21 cellular contexts compared by ENCODE assay signal in the genomic region with DNA sequence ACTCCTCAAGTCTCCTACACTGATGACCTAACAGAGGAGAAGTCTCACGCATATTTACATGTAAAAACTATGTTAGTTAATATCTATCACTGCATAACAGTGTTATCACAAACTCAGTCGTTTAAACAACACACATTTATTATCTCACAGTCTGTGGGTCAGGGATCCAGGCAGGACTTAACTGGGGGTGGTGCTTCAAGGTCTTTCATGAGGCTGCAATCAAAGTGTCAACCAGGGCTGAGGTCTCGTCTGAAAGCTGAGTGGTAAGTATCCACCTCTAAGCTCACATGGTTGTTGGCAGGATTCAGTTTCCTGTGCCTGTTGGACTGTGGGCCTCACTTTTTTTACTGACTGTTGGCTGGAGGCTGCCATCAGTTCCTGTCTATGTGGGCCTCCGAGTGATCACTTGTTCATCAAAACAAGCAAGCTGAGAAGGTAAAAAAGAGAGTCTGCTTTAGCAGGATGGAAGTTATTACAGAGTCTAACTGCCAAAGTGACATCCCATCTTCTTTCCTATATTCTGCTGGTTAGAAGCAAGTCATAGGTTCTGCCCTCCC.
DNase-seq lines count a peak whose midpoint lies in the region; TF ChIP-seq lines count a peak whose summit lies in the region.
"Had no signal": no experiment of that assay in that cellular context is flagged by ENCODE, and none has a peak within 500 bp of the region (broad histone marks: within the 10 kb centered on the region; RNA-seq: fewer than 3 reads in every experiment).

No MANE protein-coding gene starts in this region.

- DNase-seq in NCI-H82 (lab: John Stamatoyannopoulos, UW) (peak; percentile 3), NCI-H82 treated with DMSO at 0.1 percent for 48 hours (lab: John Stamatoyannopoulos, UW; ENCODE audit: unreplicated experiment) (no peak), KBM-7 (peak; percentile 7), dermis microvascular lymphatic vessel endothelial cell (ENCODE audit: low read depth in 2 of 2) (peak; percentile 12 to 42), osteoblast (ENCODE audit: insufficient read length, low spot score, missing footprints) (no peak), mesenteric fat pad (ENCODE audit: low spot score) (no peak), NCI-H2107 treated with DMSO at 0.1 percent for 48 hours (lab: John Stamatoyannopoulos, UW; ENCODE audit: unreplicated experiment) (no peak), DMS53 treated with DMSO at 0.1 percent for 48 hours (lab: John Stamatoyannopoulos, UW; ENCODE audit: unreplicated experiment) (no peak)
- DNase-seq: activated CD4-positive, alpha-beta T cell treated with anti-CD3 and anti-CD28 coated beads for 1 hour; activated CD8-positive, alpha-beta memory T cell treated with anti-CD3 and anti-CD28 coated beads, Interleukin-2, amount 10 ng/mL, durations not matched to agents 7 days and 5 days; C1 segment of cervical spinal cord; effector memory CD8-positive, alpha-beta T cell; hippocampal formation; kidney glomerular epithelial cell; NCI-H1092 treated with DMSO at 0.1 percent for 48 hours; pancreas; T1000 had no signal

- H3K4me1 ChIP-seq in osteoblast (ENCODE audit: insufficient read depth, low read length) = no peaks in the 10 kb centered on the region

- H3K9me3 ChIP-seq in osteoblast (ENCODE audit: low read depth, low read length) = no peaks in the 10 kb centered on the region
- H3K9me3 ChIP-seq: pancreas, vagina had no signal

- H3K79me2 ChIP-seq in osteoblast (ENCODE audit: insufficient read depth, low read length) = no peaks in the 10 kb centered on the region

- no peak overlapping the region for H3K4me3 ChIP-seq in osteoblast (ENCODE audit: insufficient read depth, low read length)
- H3K4me3 ChIP-seq: A549, pancreas, SJCRH30, vagina had no signal

- no peak overlapping the region for H3K4me2 ChIP-seq in osteoblast (ENCODE audit: insufficient read depth, low read length)
- H3K4me2 ChIP-seq: A549, KMS-11 had no signal

- H3K27ac ChIP-seq in osteoblast (ENCODE audit: low read depth, low read length) = no peak overlapping the region
- H3K27ac ChIP-seq: KMS-11, pancreas, SJCRH30, vagina had no signal

- peak overlapping the region; percentile 49 for H2AFZ ChIP-seq in osteoblast (ENCODE audit: low read length)

- H4K20me1 ChIP-seq in osteoblast (ENCODE audit: insufficient read depth, low read length) = no peaks in the 10 kb centered on the region

- in situ Hi-C loops in KBM-7 (cut with MboI; ENCODE audit: low pct_unique_long_range_greater_than_20kb, low sequenced_read_pairs) = no loop called here

- H3K36me3 ChIP-seq in osteoblast (ENCODE audit: insufficient read depth, low read length) = no peaks in the 10 kb centered on the region
- H3K36me3 ChIP-seq: pancreas, SJCRH30, vagina had no signal

- no peaks in the 10 kb centered on the region for H3K27me3 ChIP-seq in osteoblast (ENCODE audit: insufficient read depth, low read length)
- H3K27me3 ChIP-seq: pancreas had no signal

- TF ChIP-seq CTCF in osteoblast (IDR thresholded peaks at IDR 0.05; ENCODE audit: extremely low read depth, low read depth, low read length) = no peak

Comparison
In these comparisons a context has a peak if more than half of its experiments do, and no peak if none do; other contexts are left out.
1. DNase-seq: peak in NCI-H82 (single experiment), KBM-7 (single experiment) and dermis microvascular lymphatic vessel endothelial cell (2 of 2); none in NCI-H82 treated with DMSO at 0.1 percent for 48 hours (single experiment), osteoblast (single experiment), mesenteric fat pad (single experiment), NCI-H2107 treated with DMSO at 0.1 percent for 48 hours (single experiment) and DMS53 treated with DMSO at 0.1 percent for 48 hours (single experiment).